In the genomic region with DNA sequence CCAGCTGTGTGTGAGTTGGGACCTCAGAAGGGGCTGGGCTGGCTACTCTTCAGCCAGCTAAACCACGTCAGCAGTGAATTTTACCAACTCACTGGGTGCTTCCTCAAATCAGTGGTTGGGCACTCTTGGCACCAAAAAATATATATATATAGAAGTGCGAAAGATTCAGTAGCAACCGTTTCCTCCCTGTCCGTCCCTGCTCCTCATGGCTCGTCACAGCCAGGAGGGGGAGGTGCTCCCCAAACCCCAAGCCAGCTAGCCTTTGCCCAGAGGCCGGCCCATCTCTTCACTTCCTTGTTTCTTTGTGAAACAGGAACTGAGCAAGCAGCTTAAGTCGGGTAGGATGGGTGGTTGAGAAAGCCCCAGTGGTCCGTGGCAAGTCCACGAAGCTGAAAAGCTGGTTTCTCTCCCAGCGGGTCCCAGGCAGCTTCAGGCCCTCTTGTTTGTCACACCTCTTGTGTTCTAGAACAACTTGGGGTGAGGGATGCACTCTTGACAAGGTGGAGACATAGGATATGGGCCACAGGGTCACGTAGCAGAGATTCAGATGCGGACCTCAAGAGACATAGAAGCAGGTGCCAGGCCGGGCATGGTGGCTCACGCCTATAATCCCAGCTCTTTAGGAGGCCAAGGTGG, we compare ENCODE assay signal across 9 cellular contexts. TPM values are rescaled to one million over a fixed set of nuclear protein-coding genes. Genes with fewer than 3 reads are reported as not detected.
DNase-seq lines count a peak whose midpoint lies in the region; ATAC-seq and TF ChIP-seq lines count a peak whose summit lies in the region.
"Had no signal": no experiment of that assay in that cellular context is flagged by ENCODE, and none has a peak within 500 bp of the region (broad histone marks: within the 10 kb centered on the region; RNA-seq: fewer than 3 reads in every experiment).

No MANE protein-coding gene starts in this region.

- peaks cover 71% of the 10 kb centered on the region for H3K4me1 Mint-ChIP-seq in activated naive CD8-positive, alpha-beta T cell (ENCODE audit: low read depth)
- H3K4me1 Mint-ChIP-seq in natural killer cell treated with Interleukin-12 subunit alpha and Interleukin-12 subunit beta and Interleukin-15 and Interleukin-18, amount 100 ng/mL, for 72 hours (ENCODE audit: low read depth in 2 of 2), result peaks cover 65 to 69% of the 10 kb centered on the region in 2 donors
- H3K4me1 Mint-ChIP-seq: brain had no signal

- WGBS in ovary, 3 donors, result 73 to 83% (median 79%) methylated on average over 14 of the region's 14 CpGs

- DNase-seq in GM13977 (ENCODE audit: low spot score) (peak; percentile 45), HT-29 (ENCODE audit: low spot score) (peak; percentile 47), cerebellum (ENCODE audit: low spot score) (no peak), NCI-H2081 (lab: John Stamatoyannopoulos, UW) (no peak), ovary (no peak)
- DNase-seq in natural killer cell treated with Interleukin-12 subunit alpha and Interleukin-12 subunit beta and Interleukin-15 and Interleukin-18, amount 100 ng/mL, for 72 hours (ENCODE audit: low spot score), result peak; percentile 92

- peak; percentile 7 for TF ChIP-seq CTCF in GM13977 (IDR thresholded peaks at IDR 0.05; ENCODE audit: extremely low read depth, insufficient read depth, missing control alignments)
- no peak for TF ChIP-seq CTCF in ovary (IDR thresholded peaks at IDR 0.05)

- no peaks in the 10 kb centered on the region for H3K27me3 ChIP-seq in ovary

- no peak for TF ChIP-seq EP300 in ovary (IDR thresholded peaks at IDR 0.05)

- H3K4me3 ChIP-seq in ovary, result no peak overlapping the region

- H3K4me3 Mint-ChIP-seq in activated naive CD8-positive, alpha-beta T cell, result peak overlapping the region; percentile 20
- H3K4me3 Mint-ChIP-seq in natural killer cell treated with Interleukin-12 subunit alpha and Interleukin-12 subunit beta and Interleukin-15 and Interleukin-18, amount 100 ng/mL, for 72 hours, result peak overlapping the region; percentile 78
- H3K4me3 Mint-ChIP-seq: brain had no signal

- peak; percentile 71 for ATAC-seq in GM21515 (IDR thresholded peaks at IDR 0.05; ENCODE audit: unreplicated experiment)
- peak; percentile 78 to 89 for ATAC-seq in natural killer cell treated with Interleukin-12 subunit alpha and Interleukin-12 subunit beta and Interleukin-15 and Interleukin-18, amount 100 ng/mL, for 72 hours

- in situ Hi-C loops in GM13977 (cut with MboI; ENCODE audit: low pct_unique_long_range_greater_than_20kb, low sequenced_read_pairs, unreplicated experiment), result no loop called here

- H3K36me3 ChIP-seq in ovary, result no peaks in the 10 kb centered on the region

- H3K27me3 Mint-ChIP-seq in activated naive CD8-positive, alpha-beta T cell, result no peaks in the 10 kb centered on the region
- H3K27me3 Mint-ChIP-seq in natural killer cell treated with Interleukin-12 subunit alpha and Interleukin-12 subunit beta and Interleukin-15 and Interleukin-18, amount 100 ng/mL, for 72 hours, result no peaks in the 10 kb centered on the region

- no peaks in the 10 kb centered on the region for H3K9me3 ChIP-seq in ovary

- no peaks in the 10 kb centered on the region for H3K9me3 Mint-ChIP-seq in activated naive CD8-positive, alpha-beta T cell (ENCODE audit: low read depth)
- H3K9me3 Mint-ChIP-seq in natural killer cell treated with Interleukin-12 subunit alpha and Interleukin-12 subunit beta and Interleukin-15 and Interleukin-18, amount 100 ng/mL, for 72 hours, result no peaks in the 10 kb centered on the region

- H3K27ac Mint-ChIP-seq in activated naive CD8-positive, alpha-beta T cell, result peak overlapping the region; percentile 85
- peak overlapping the region; percentile 96 to 99 for H3K27ac Mint-ChIP-seq in natural killer cell treated with Interleukin-12 subunit alpha and Interleukin-12 subunit beta and Interleukin-15 and Interleukin-18, amount 100 ng/mL, for 72 hours
- H3K27ac Mint-ChIP-seq: brain had no signal

- intact Hi-C loops in ovary (cut with DNase I), result no loop called here

- H3K27ac ChIP-seq in ovary, result no peak overlapping the region

- H3K4me1 ChIP-seq in ovary (ENCODE audit: insufficient read depth), result no peaks in the 10 kb centered on the region

- no peak for TF ChIP-seq POLR2A in ovary (IDR thresholded peaks at IDR 0.05)

- H3K36me3 Mint-ChIP-seq in activated naive CD8-positive, alpha-beta T cell, result no peaks in the 10 kb centered on the region
- no peaks in the 10 kb centered on the region for H3K36me3 Mint-ChIP-seq in natural killer cell treated with Interleukin-12 subunit alpha and Interleukin-12 subunit beta and Interleukin-15 and Interleukin-18, amount 100 ng/mL, for 72 hours
- H3K36me3 Mint-ChIP-seq: brain had no signal

RNA-seq across cellular contexts. Expression of a gene that starts 6.8 kb away (rescaled TPM):
- total RNA-seq in HT-29 (2014; rRNA removed; shearing (Covaris generic)), result not detected in 2 replicates
- total RNA-seq in natural killer cell treated with Interleukin-12 subunit alpha and Interleukin-12 subunit beta and Interleukin-15 and Interleukin-18, amount 100 ng/mL, for 72 hours, result 100 to 1,000 TPM; 243 to 317 TPM
- 1.8 TPM for total RNA-seq in cerebellum
- 1 to 10 TPM; 1.9 to 7.2 (median 3.3) TPM for total RNA-seq in ovary
- polyA plus RNA-seq in ovary, result 1 to 10 TPM; 1.8 to 8.2 TPM

RNA-seq across cellular contexts. Expression of a gene that starts 34.1 kb away (rescaled TPM):
- not detected in 2 replicates for total RNA-seq in HT-29 (2014; rRNA removed; shearing (Covaris generic))
- under 1 TPM; 0.14 to 0.55 TPM for total RNA-seq in natural killer cell treated with Interleukin-12 subunit alpha and Interleukin-12 subunit beta and Interleukin-15 and Interleukin-18, amount 100 ng/mL, for 72 hours
- 1.5 TPM for total RNA-seq in cerebellum
- 1 to 10 TPM in 5 of 7 donors, under 1 TPM in 2; 0.28 to 6.4 (median 1.4) TPM for total RNA-seq in ovary
- 1 to 10 TPM in 1 of 2 donors, under 1 TPM in 1; 0.58 to 4.0 TPM for polyA plus RNA-seq in ovary

Comparison
In these comparisons a context has a peak if more than half of its experiments do, and no peak if none do; other contexts are left out.
1. DNase-seq: peak in GM13977 (single experiment), HT-29 (single experiment) and natural killer cell treated with Interleukin-12 subunit alpha and Interleukin-12 subunit beta and Interleukin-15 and Interleukin-18, amount 100 ng/mL, for 72 hours (single experiment); none in cerebellum (single experiment), NCI-H2081 (0 of 2) and ovary (0 of 5).
2. RNA of a gene that starts 6.8 kb away (total RNA-seq): 243 to 317 TPM in natural killer cell treated with Interleukin-12 subunit alpha and Interleukin-12 subunit beta and Interleukin-15 and Interleukin-18, amount 100 ng/mL, for 72 hours; 1.9 to 7.2 TPM in ovary, 1.8 TPM in cerebellum (single experiment) and not detected in HT-29; every median in the first group is over 10 times any median in the second.